Comparison of ENCODE assay signal across 8 cellular contexts in genomic region chr3:128681277-128681829, GRCh38. TPM values are rescaled to one million over a fixed set of nuclear protein-coding genes. Genes with fewer than 3 reads are reported as not detected.
DNase-seq lines count a peak whose midpoint lies in the region; ATAC-seq and TF ChIP-seq lines count a peak whose summit lies in the region.

No MANE protein-coding gene starts in this region.

- no peaks in the 10 kb centered on the region for H3K27me3 ChIP-seq in right atrium auricular region
- no peaks in the 10 kb centered on the region for H3K27me3 ChIP-seq in esophagus muscularis mucosa
- no peaks in the 10 kb centered on the region for H3K27me3 ChIP-seq in trophoblast cell (ENCODE audit: insufficient read depth, low read length)

- H2AK5ac ChIP-seq in trophoblast cell (ENCODE audit: low read length), result no peak overlapping the region

- no peak for TF ChIP-seq POLR2A in esophagus muscularis mucosa (IDR thresholded peaks at IDR 0.05; ENCODE audit: low read depth)

- in situ Hi-C loops in SK-MEL-5 (cut with HindIII; ENCODE audit: low pct_unique_long_range_greater_than_20kb, low sequenced_read_pairs), result no loop called here

- H3K4me3 ChIP-seq in right atrium auricular region (peak overlapping the region; percentile 59 to 69), esophagus muscularis mucosa (peak overlapping the region; percentile 72 to 86 (median 74)), trophoblast cell (ENCODE audit: low read depth, low read length) (peak overlapping the region; percentile 77)

- H3K36me3 ChIP-seq in right atrium auricular region (no peaks in the 10 kb centered on the region), esophagus muscularis mucosa (no peaks in the 10 kb centered on the region), trophoblast cell (ENCODE audit: control insufficient read depth in 1 of 2, insufficient read depth in 2 of 2, low read length in 2 of 2) (no peaks in the 10 kb centered on the region)

- intact Hi-C loops in Right ventricle myocardium superior (cut with DNase I) (loop anchor here (2.0 to 5.0 kb wide), 2 partner anchors 106 to 165 kb away; no protein-coding TSS in a partner anchor), esophagus muscularis mucosa (cut with DNase I) (loop anchor here (2.0 kb wide), 2 partner anchors 45 to 113 kb away; partner anchors contain the start of gene RAB7A)

- peak overlapping the region; percentile 99 for H4K91ac ChIP-seq in trophoblast cell (ENCODE audit: low read depth, low read length)

- 40% methylated on average over 9 of the region's 14 CpGs for WGBS in esophagus muscularis mucosa
- no CpG with 5 or more reads among the region's 14 CpGs for WGBS in trophoblast cell (ENCODE audit: extremely low coverage, insufficient coverage, insufficient read length)

- H3K9me3 ChIP-seq in right atrium auricular region (no peaks in the 10 kb centered on the region), esophagus muscularis mucosa (no peaks in the 10 kb centered on the region), trophoblast cell (ENCODE audit: insufficient read depth, low read depth, low read length) (no peaks in the 10 kb centered on the region)

- no peak overlapping the region for H3K23ac ChIP-seq in trophoblast cell (ENCODE audit: low read length)

- H3K18ac ChIP-seq in trophoblast cell (ENCODE audit: low read length), result peak overlapping the region; percentile 98

- peak overlapping the region; percentile 95 for H2BK120ac ChIP-seq in trophoblast cell (ENCODE audit: insufficient read depth, low read length, poor library complexity)

- DNase-seq in right atrium auricular region (ENCODE audit: low spot score) (no peak), Right ventricle myocardium superior (no peak), SK-MEL-5 (ENCODE audit: low read depth, low spot score) (peak; percentile 62), esophagus muscularis mucosa (ENCODE audit: extremely low spot score) (no peak), trophoblast cell (no peak)

- H3K27ac ChIP-seq in right atrium auricular region (peak overlapping the region; percentile 96), esophagus muscularis mucosa (replicated peaks in 1 of 4) (peak overlapping the region; percentile 94 to 97 (median 96)), trophoblast cell (ENCODE audit: low read depth, low read length) (peak overlapping the region; percentile 91)

- TF ChIP-seq CTCF in right atrium auricular region (IDR thresholded peaks at IDR 0.05) (no peak), esophagus muscularis mucosa (IDR thresholded peaks at IDR 0.05) (no peak)

- H3K79me1 ChIP-seq in trophoblast cell (ENCODE audit: low read length), result peaks cover 7% of the 10 kb centered on the region

- H4K8ac ChIP-seq in trophoblast cell (ENCODE audit: low read depth, low read length), result peak overlapping the region; percentile 98

- peak overlapping the region; percentile 97 for H4K12ac ChIP-seq in trophoblast cell (ENCODE audit: low read depth, low read length)

- H2AFZ ChIP-seq in trophoblast cell (ENCODE audit: insufficient read depth, low read length, poor library complexity), result peak overlapping the region; percentile 98

- H3K9ac ChIP-seq in trophoblast cell (ENCODE audit: low read length), result peak overlapping the region; percentile 50

- ATAC-seq in Right ventricle myocardium superior (ENCODE audit: poor library complexity) (no peak), GM19023 (IDR thresholded peaks at IDR 0.05; ENCODE audit: unreplicated experiment) (no peak), HG03097 (IDR thresholded peaks at IDR 0.05; ENCODE audit: low FRiP score, unreplicated experiment) (no peak), GM21381 (IDR thresholded peaks at IDR 0.05; ENCODE audit: unreplicated experiment) (no peak)

- no peak for TF ChIP-seq EP300 in esophagus muscularis mucosa (IDR thresholded peaks at IDR 0.05)

- peak overlapping the region; percentile 72 for H3K4me2 ChIP-seq in trophoblast cell (ENCODE audit: low read length)

- H3K14ac ChIP-seq in trophoblast cell (ENCODE audit: low read length), result peak overlapping the region; percentile 99

- peaks cover 5% of the 10 kb centered on the region for H3K79me2 ChIP-seq in trophoblast cell (ENCODE audit: control insufficient read depth, insufficient read depth, low read length, poor library complexity)

- no peak overlapping the region for H2BK12ac ChIP-seq in trophoblast cell (ENCODE audit: low read length)

- peak overlapping the region; percentile 95 for H2BK5ac ChIP-seq in trophoblast cell (ENCODE audit: low read depth, low read length, poor library complexity)

- peak overlapping the region; percentile 60 for H3K4ac ChIP-seq in trophoblast cell (ENCODE audit: low read depth, low read length)

- peaks cover 0 to 8% of the 10 kb centered on the region in 2 donors for H3K4me1 ChIP-seq in right atrium auricular region
- peaks cover 10 to 18% (median 16%) of the 10 kb centered on the region in 4 donors for H3K4me1 ChIP-seq in esophagus muscularis mucosa
- H3K4me1 ChIP-seq in trophoblast cell (ENCODE audit: control insufficient read depth in 1 of 2, insufficient read depth in 2 of 2, low read length in 2 of 2), result peaks cover 0 to 2% of the 10 kb centered on the region in 2 experiments

RNA-seq across cellular contexts. Expression of gene RPN1, which starts 30.7 kb away (rescaled TPM):
- total RNA-seq in right atrium auricular region (100 to 1,000 TPM; 168 to 189 TPM), Right ventricle myocardium superior (96.8 TPM), esophagus muscularis mucosa (100 to 1,000 TPM; 131 to 198 (median 177) TPM)
- 570 and 632 TPM in 2 replicates for total RNA-seq in SK-MEL-5 (2014; rRNA removed; shearing (Covaris generic))
- 397 and 444 TPM in 2 replicates for polyA plus RNA-seq in SK-MEL-5 (2015; cell fraction: cytosol; rRNA removed)
- polyA plus RNA-seq in SK-MEL-5 (2015; cell fraction: nucleus; rRNA removed), result 47.7 and 59.8 TPM in 2 replicates
- 356 and 371 TPM in 2 replicates for polyA plus RNA-seq in trophoblast cell (2013)

RNA-seq across cellular contexts. Expression of gene RAB7A, which starts 44.6 kb away (rescaled TPM):
- 100 to 1,000 TPM; 123 to 135 TPM for total RNA-seq in right atrium auricular region
- total RNA-seq in Right ventricle myocardium superior, result 240 TPM
- total RNA-seq in SK-MEL-5 (2014; rRNA removed; shearing (Covaris generic)), result 142 and 157 TPM in 2 replicates
- 514 and 552 TPM in 2 replicates for polyA plus RNA-seq in SK-MEL-5 (2015; cell fraction: cytosol; rRNA removed)
- polyA plus RNA-seq in SK-MEL-5 (2015; cell fraction: nucleus; rRNA removed), result 72.6 and 78.9 TPM in 2 replicates
- total RNA-seq in esophagus muscularis mucosa, result 100 to 1,000 TPM in 1 of 4 donors, 10 to 100 TPM in 3; 81.0 to 116 (median 87.0) TPM
- polyA plus RNA-seq in trophoblast cell (2013), result 236 and 247 TPM in 2 replicates
